ENCODE assay signal across 2 cellular contexts in genomic region chr19:29415507-29415906, GRCh38.
TF ChIP-seq lines count a peak whose summit lies in the region.

No MANE protein-coding gene starts in this region.

TF ChIP-seq in A549, 52 proteins besides CTCF, POLR2A, EP300 and RAD21:
- TF ChIP-seq CHD2 (IDR thresholded peaks at IDR 0.05; ENCODE audit: low read length, partially characterized antibody) (no peak), NPAS2 (CRISPR knock-in tag; IDR thresholded peaks at IDR 0.05; ENCODE audit: borderline replicate concordance) (no peak), SREBF2 (IDR thresholded peaks at IDR 0.05) (no peak), JUNB (IDR thresholded peaks at IDR 0.05) (no peak)
- TF ChIP-seq, protein P1, sequence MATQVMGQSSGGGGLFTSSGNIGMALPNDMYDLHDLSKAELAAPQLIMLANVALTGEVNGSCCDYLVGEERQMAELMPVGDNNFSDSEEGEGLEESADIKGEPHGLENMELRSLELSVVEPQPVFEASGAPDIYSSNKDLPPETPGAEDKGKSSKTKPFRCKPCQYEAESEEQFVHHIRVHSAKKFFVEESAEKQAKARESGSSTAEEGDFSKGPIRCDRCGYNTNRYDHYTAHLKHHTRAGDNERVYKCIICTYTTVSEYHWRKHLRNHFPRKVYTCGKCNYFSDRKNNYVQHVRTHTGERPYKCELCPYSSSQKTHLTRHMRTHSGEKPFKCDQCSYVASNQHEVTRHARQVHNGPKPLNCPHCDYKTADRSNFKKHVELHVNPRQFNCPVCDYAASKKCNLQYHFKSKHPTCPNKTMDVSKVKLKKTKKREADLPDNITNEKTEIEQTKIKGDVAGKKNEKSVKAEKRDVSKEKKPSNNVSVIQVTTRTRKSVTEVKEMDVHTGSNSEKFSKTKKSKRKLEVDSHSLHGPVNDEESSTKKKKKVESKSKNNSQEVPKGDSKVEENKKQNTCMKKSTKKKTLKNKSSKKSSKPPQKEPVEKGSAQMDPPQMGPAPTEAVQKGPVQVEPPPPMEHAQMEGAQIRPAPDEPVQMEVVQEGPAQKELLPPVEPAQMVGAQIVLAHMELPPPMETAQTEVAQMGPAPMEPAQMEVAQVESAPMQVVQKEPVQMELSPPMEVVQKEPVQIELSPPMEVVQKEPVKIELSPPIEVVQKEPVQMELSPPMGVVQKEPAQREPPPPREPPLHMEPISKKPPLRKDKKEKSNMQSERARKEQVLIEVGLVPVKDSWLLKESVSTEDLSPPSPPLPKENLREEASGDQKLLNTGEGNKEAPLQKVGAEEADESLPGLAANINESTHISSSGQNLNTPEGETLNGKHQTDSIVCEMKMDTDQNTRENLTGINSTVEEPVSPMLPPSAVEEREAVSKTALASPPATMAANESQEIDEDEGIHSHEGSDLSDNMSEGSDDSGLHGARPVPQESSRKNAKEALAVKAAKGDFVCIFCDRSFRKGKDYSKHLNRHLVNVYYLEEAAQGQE (IDR thresholded peaks at IDR 0.05) = peak; percentile 72; the same call in 1 of the 2 replicates

TF ChIP-seq in HCT116, 20 proteins besides CTCF, POLR2A, EP300 and RAD21:
- TF ChIP-seq POLR2AphosphoS5 (IDR thresholded peaks at IDR 0.05; ENCODE audit: low read depth, low read length) (no peak), SP1 (IDR thresholded peaks at IDR 0.05; ENCODE audit: low read depth) (no peak)
- TF ChIP-seq, protein P1 (IDR thresholded peaks at IDR 0.05; ENCODE audit: low read depth) = peak; percentile 46
